ENCODE assay signal across 12 cellular contexts in the genomic region with DNA sequence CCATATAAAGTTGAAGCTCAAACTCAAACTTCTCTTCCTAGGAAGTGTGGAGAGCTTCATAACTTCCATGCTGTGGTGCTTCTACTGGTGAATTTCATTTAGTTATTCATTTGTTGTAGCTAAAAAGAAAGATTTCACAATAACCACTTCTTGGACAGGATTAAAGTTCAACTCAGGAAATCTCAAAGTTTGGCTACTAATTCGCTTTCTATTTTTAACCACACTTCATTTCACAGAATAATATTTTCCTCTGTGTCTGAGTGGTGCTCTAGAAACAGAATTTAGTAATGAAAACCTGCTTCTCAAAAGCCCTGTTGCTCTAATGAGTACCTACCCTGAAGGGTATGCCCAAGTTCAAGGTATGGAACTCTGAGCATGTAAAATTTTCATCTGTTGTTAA.
A peak's percentile ranks its signal among the peaks of the same experiment; 100 is the strongest.
DNase-seq lines count a peak whose midpoint lies in the region; ATAC-seq and TF ChIP-seq lines count a peak whose summit lies in the region.
"Had no signal": no experiment of that assay in that cellular context is flagged by ENCODE, and none has a peak within 500 bp of the region (broad histone marks: within the 10 kb centered on the region; RNA-seq: fewer than 3 reads in every experiment).

No MANE protein-coding gene starts in this region.

- peaks cover 17% of the 10 kb centered on the region for H3K4me1 ChIP-seq in right cardiac atrium (ENCODE audit: control insufficient read depth, insufficient read depth, low read length)

- TF ChIP-seq CTCF in choroid plexus epithelial cell (conservative IDR thresholded peaks at IDR 0.05; ENCODE audit: low read depth, low read length) (no peak), RWPE1 (conservative IDR thresholded peaks at IDR 0.05; ENCODE audit: low read depth) (no peak)

- no peak overlapping the region for H3K4me3 ChIP-seq in choroid plexus epithelial cell (ENCODE audit: low read depth, low read length)
- no peak overlapping the region for H3K4me3 ChIP-seq in right cardiac atrium (ENCODE audit: low read length)
- H3K4me3 ChIP-seq: suprapubic skin had no signal

- WGBS in right cardiac atrium = 25% methylated on average over 1 of the region's 1 CpG

- CTCF ChIA-PET in RWPE1 (lab: Yijun Ruan, JAX) = interaction anchor here (0.7 kb wide), 1 partner anchor 174 kb away, joined by 3 read pairs; no protein-coding TSS in a partner anchor

- DNase-seq in GM03348 (ENCODE audit: low spot score) = peak; percentile 58
- DNase-seq in choroid plexus epithelial cell (ENCODE audit: low read depth) = peak; percentile 77
- no peak for DNase-seq in right cardiac atrium
- DNase-seq in stromal cell of bone marrow (ENCODE audit: low read depth) = peak; percentile 74
- DNase-seq in HT-29 (ENCODE audit: low spot score) = no peak
- DNase-seq in RWPE1 (ENCODE audit: low spot score) = no peak
- DNase-seq in G401 (ENCODE audit: low spot score) = no peak
- DNase-seq in activated T-cell treated with anti-CD3 and anti-CD28 coated beads, Interleukin-2, amount 50 U/mL, for 1 hour = no peak
- DNase-seq: mesendoderm, NCI-H1092 had no signal

- ATAC-seq in right cardiac atrium = peak; percentile 35 to 44

- no peaks in the 10 kb centered on the region for H3K9me3 ChIP-seq in right cardiac atrium (ENCODE audit: control insufficient read depth, low read length)
- H3K9me3 ChIP-seq: neutrophil, suprapubic skin had no signal

- in situ Hi-C loops in G401 (cut with HindIII; ENCODE audit: low sequenced_read_pairs) = no loop called here

- intact Hi-C loops in right cardiac atrium (cut with DNase I) = no loop called here

- no peaks in the 10 kb centered on the region for H3K27me3 ChIP-seq in right cardiac atrium (ENCODE audit: control insufficient read depth, insufficient read depth)
- H3K27me3 ChIP-seq: neutrophil, suprapubic skin had no signal

- no peak overlapping the region for H3K27ac ChIP-seq in right cardiac atrium (ENCODE audit: low read length)
- no peak overlapping the region for H3K27ac ChIP-seq in RWPE1
- H3K27ac ChIP-seq: neutrophil had no signal

- POLR2A ChIA-PET in RWPE1 (lab: Yijun Ruan, JAX; ENCODE audit: low non-redundant PET) = no interaction called here

Comparison
In these comparisons a context has a peak if more than half of its experiments do, and no peak if none do; other contexts are left out.
1. DNase-seq: peak in GM03348 (single experiment), choroid plexus epithelial cell (single experiment) and stromal cell of bone marrow (single experiment); none in right cardiac atrium (0 of 3), HT-29 (single experiment), RWPE1 (single experiment), G401 (single experiment) and activated T-cell treated with anti-CD3 and anti-CD28 coated beads, Interleukin-2, amount 50 U/mL, for 1 hour (single experiment).